Comparison of ENCODE assay signal across 1 cellular context in genomic region chr18:57981629-57982028, GRCh38.
TF ChIP-seq lines count a peak whose summit lies in the region.

No MANE protein-coding gene starts in this region.

TF ChIP-seq in H1, 55 proteins besides CTCF, POLR2A, EP300 and RAD21:
- no peak for TF ChIP-seq NRF1 (IDR thresholded peaks at IDR 0.05; ENCODE audit: low read depth, low read length)
- no peak for TF ChIP-seq CBX8 (IDR thresholded peaks at IDR 0.05; ENCODE audit: borderline replicate concordance, low read depth, low read length)
- no peak for TF ChIP-seq SIN3A (conservative IDR thresholded peaks at IDR 0.05 in 1 of 2, IDR thresholded peaks at IDR 0.05 in 1 of 2; ENCODE audit: low read depth in 1 of 2, low read length in 2 of 2)
- TF ChIP-seq JUND (IDR thresholded peaks at IDR 0.05; ENCODE audit: low read length), result no peak
- TF ChIP-seq CTBP2 (IDR thresholded peaks at IDR 0.05; ENCODE audit: borderline replicate concordance, insufficient read depth, insufficient read length, low read length), result no peak
- TF ChIP-seq USF2 (IDR thresholded peaks at IDR 0.05; ENCODE audit: low read length), result no peak
- no peak for TF ChIP-seq CREB1 (IDR thresholded peaks at IDR 0.05)
- no peak for TF ChIP-seq SUZ12 (IDR thresholded peaks at IDR 0.05; ENCODE audit: low read length)
- TF ChIP-seq JUN (IDR thresholded peaks at IDR 0.05; ENCODE audit: low read depth, low read length), result no peak
- TF ChIP-seq SAP30 (IDR thresholded peaks at IDR 0.05; ENCODE audit: insufficient read depth, insufficient replicate concordance, low read length), result no peak
- TF ChIP-seq EGR1 (IDR thresholded peaks at IDR 0.05; ENCODE audit: borderline replicate concordance, low read depth, low read length), result no peak
- TF ChIP-seq SP4 (IDR thresholded peaks at IDR 0.05; ENCODE audit: low read length), result no peak
- TF ChIP-seq RNF2 (IDR thresholded peaks at IDR 0.05; ENCODE audit: borderline replicate concordance, low read depth, low read length, missing control alignments, poor library complexity, severe bottlenecking), result no peak
- TF ChIP-seq TAF1 (IDR thresholded peaks at IDR 0.05; ENCODE audit: low read depth, low read length), result no peak
- TF ChIP-seq POU5F1 (IDR thresholded peaks at IDR 0.05; ENCODE audit: low read depth, low read length), result no peak
